In the genomic region with DNA sequence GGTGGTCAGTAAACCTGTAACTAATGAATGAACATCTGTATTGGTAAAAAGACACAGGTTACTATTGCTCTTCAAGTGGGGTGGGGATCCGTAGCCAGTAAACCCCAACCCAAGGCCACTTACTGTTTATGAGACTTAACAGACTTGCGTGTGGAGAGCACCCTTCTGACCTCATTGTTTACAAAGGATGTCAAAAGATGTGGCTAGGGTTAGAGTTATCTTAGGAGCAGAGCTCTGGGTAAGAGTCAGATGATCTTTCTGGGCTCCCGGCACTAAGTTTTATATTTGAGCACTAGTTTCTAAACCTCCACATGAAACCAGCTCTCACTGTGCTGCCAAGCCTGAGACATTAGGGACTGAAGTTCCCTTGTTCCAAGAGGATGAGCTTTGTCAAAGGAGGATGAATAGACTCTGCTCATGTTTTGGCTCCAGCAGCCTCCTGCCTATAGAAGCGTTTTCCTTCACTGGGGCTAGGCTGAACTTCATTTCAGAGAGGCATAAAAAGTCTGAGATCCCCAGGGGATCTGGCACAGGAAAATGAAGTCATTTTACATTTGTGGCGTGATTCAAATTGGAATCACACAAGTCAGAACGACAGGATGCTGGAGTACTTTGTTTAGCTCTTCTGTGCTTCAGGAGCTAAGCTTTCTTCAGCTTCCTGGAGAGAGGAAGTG, we compare ENCODE assay signal across 18 cellular contexts.
DNase-seq lines count a peak whose midpoint lies in the region; ATAC-seq and TF ChIP-seq lines count a peak whose summit lies in the region.
"Had no signal": no experiment of that assay in that cellular context is flagged by ENCODE, and none has a peak within 500 bp of the region (broad histone marks: within the 10 kb centered on the region; RNA-seq: fewer than 3 reads in every experiment).

No MANE protein-coding gene starts in this region.

- CTCF ChIA-PET in CD8-positive, alpha-beta T cell (lab: Charles Lee), result interaction anchor here (0.9 to 1.4 kb wide), 3 partner anchors 9 to 25 kb away, joined by 3 to 5 read pairs (median 3); no protein-coding TSS in a partner anchor

- H3K27ac ChIP-seq in CD8-positive, alpha-beta T cell (ENCODE audit: low read depth, low read length), result no peak overlapping the region
- H3K27ac ChIP-seq in HUES48 (ENCODE audit: low read depth, low read length), result peak overlapping the region; percentile 65
- H3K27ac ChIP-seq: prostate gland, SJSA1, vagina had no signal

- no peak overlapping the region for H3K9ac ChIP-seq in HUES48 (ENCODE audit: low read depth, low read length)

- no peaks in the 10 kb centered on the region for H3K9me3 Mint-ChIP-seq in CD8-positive, alpha-beta T cell
- H3K9me3 Mint-ChIP-seq in chondrocyte (ENCODE audit: low read depth) (no peaks in the 10 kb centered on the region), nephron (no peaks in the 10 kb centered on the region)
- H3K9me3 Mint-ChIP-seq: activated naive CD4-positive, alpha-beta T cell treated with anti-CD3 and anti-CD28 coated beads, Interleukin-2, amount 50 U/mL, for 24 hours had no signal

- H3K4me3 Mint-ChIP-seq in CD8-positive, alpha-beta T cell, result no peak overlapping the region
- H3K4me3 Mint-ChIP-seq in chondrocyte (ENCODE audit: unreplicated experiment) (no peak overlapping the region), nephron (no peak overlapping the region)
- H3K4me3 Mint-ChIP-seq: activated naive CD4-positive, alpha-beta T cell treated with anti-CD3 and anti-CD28 coated beads, Interleukin-2, amount 50 U/mL, for 24 hours; CD14-positive monocyte had no signal

- ATAC-seq in CD8-positive, alpha-beta T cell, result peak; percentile 48
- no peak for ATAC-seq in GM18517 (IDR thresholded peaks at IDR 0.05; ENCODE audit: unreplicated experiment)
- ATAC-seq: HepG2 had no signal

- H3K4me1 Mint-ChIP-seq in CD8-positive, alpha-beta T cell (ENCODE audit: low read depth), result peaks cover 46% of the 10 kb centered on the region
- H3K4me1 Mint-ChIP-seq in chondrocyte (ENCODE audit: low read depth), result peaks cover 34% of the 10 kb centered on the region
- peaks cover 16% of the 10 kb centered on the region for H3K4me1 Mint-ChIP-seq in nephron
- H3K4me1 Mint-ChIP-seq: CD14-positive monocyte had no signal

- H3K27me3 Mint-ChIP-seq in CD8-positive, alpha-beta T cell (ENCODE audit: low read depth), result no peaks in the 10 kb centered on the region
- H3K27me3 Mint-ChIP-seq in chondrocyte (ENCODE audit: low read depth), result no peaks in the 10 kb centered on the region
- no peaks in the 10 kb centered on the region for H3K27me3 Mint-ChIP-seq in nephron (ENCODE audit: low read depth)
- H3K27me3 Mint-ChIP-seq: activated naive CD4-positive, alpha-beta T cell treated with anti-CD3 and anti-CD28 coated beads, Interleukin-2, amount 50 U/mL, for 24 hours had no signal

- H3K27me3 ChIP-seq in CD8-positive, alpha-beta T cell (ENCODE audit: insufficient read depth, low read length), result no peaks in the 10 kb centered on the region
- H3K27me3 ChIP-seq in HUES48 (ENCODE audit: control insufficient read depth, insufficient read depth, low read length), result no peaks in the 10 kb centered on the region
- H3K27me3 ChIP-seq: SJSA1, vagina had no signal

- no peaks in the 10 kb centered on the region for H3K9me3 ChIP-seq in CD8-positive, alpha-beta T cell (ENCODE audit: low read length)
- H3K9me3 ChIP-seq in HUES48 (ENCODE audit: control insufficient read depth, insufficient read depth, low read length), result no peaks in the 10 kb centered on the region
- H3K9me3 ChIP-seq: HAP-1, prostate gland, SJSA1, vagina had no signal

- no peak overlapping the region for H3K27ac Mint-ChIP-seq in CD8-positive, alpha-beta T cell
- H3K27ac Mint-ChIP-seq in chondrocyte (ENCODE audit: unreplicated experiment), result peak overlapping the region; percentile 34
- peak overlapping the region; percentile 13 to 82 (median 34) for H3K27ac Mint-ChIP-seq in nephron
- H3K27ac Mint-ChIP-seq: activated naive CD4-positive, alpha-beta T cell treated with anti-CD3 and anti-CD28 coated beads, Interleukin-2, amount 50 U/mL, for 24 hours; CD14-positive monocyte had no signal

- DNase-seq in CD8-positive, alpha-beta T cell, result no peak
- DNase-seq in chondrocyte (ENCODE audit: low spot score), result no peak
- DNase-seq in RPMI8226, result no peak
- DNase-seq in mucosa of gallbladder (ENCODE audit: low spot score), result no peak
- DNase-seq: central memory CD4-positive, alpha-beta T cell; DND-41; MV-4-11; NK-92 treated with Interleukin-12 subunit alpha and Interleukin-12 subunit beta, amount 100 ng/mL, for 24 hours had no signal

- no peaks in the 10 kb centered on the region for H3K36me3 Mint-ChIP-seq in CD8-positive, alpha-beta T cell
- H3K36me3 Mint-ChIP-seq in chondrocyte (ENCODE audit: low read depth) (no peaks in the 10 kb centered on the region), nephron (ENCODE audit: low read depth) (no peaks in the 10 kb centered on the region)
- H3K36me3 Mint-ChIP-seq: activated naive CD4-positive, alpha-beta T cell treated with anti-CD3 and anti-CD28 coated beads, Interleukin-2, amount 50 U/mL, for 24 hours; CD14-positive monocyte had no signal

- peaks cover 28% of the 10 kb centered on the region for H3K4me1 ChIP-seq in CD8-positive, alpha-beta T cell (ENCODE audit: insufficient read depth, low read length)
- H3K4me1 ChIP-seq in HUES48 (ENCODE audit: control insufficient read depth, insufficient read depth, low read length), result peaks cover 19% of the 10 kb centered on the region
- H3K4me1 ChIP-seq: HAP-1, prostate gland had no signal

- intact Hi-C loops in CD8-positive, alpha-beta T cell (cut with DNase I, micrococcal nuclease), result loop anchor here in 1 of 2 experiments (10.0 kb wide), 1 partner anchor 139 kb away; no protein-coding TSS in a partner anchor

- TF ChIP-seq CTCF in CD8-positive, alpha-beta T cell (IDR thresholded peaks at IDR 0.05), result no peak
- TF ChIP-seq CTCF in chondrocyte (IDR thresholded peaks at IDR 0.05) (no peak), nephron (IDR thresholded peaks at IDR 0.05; ENCODE audit: unreplicated experiment in 3 of 3) (no peak)

- no peaks in the 10 kb centered on the region for H3K36me3 ChIP-seq in CD8-positive, alpha-beta T cell (ENCODE audit: insufficient read depth, low read length)
- H3K36me3 ChIP-seq in HUES48 (ENCODE audit: control insufficient read depth, insufficient read depth, low read length), result no peaks in the 10 kb centered on the region
- H3K36me3 ChIP-seq: HAP-1, prostate gland, SJSA1, vagina had no signal

- H3K4me3 ChIP-seq in CD8-positive, alpha-beta T cell (ENCODE audit: low read depth, low read length), result no peak overlapping the region
- no peak overlapping the region for H3K4me3 ChIP-seq in HUES48 (ENCODE audit: low read depth, low read length)
- H3K4me3 ChIP-seq: HAP-1, prostate gland, SJSA1, vagina had no signal

- POLR2A ChIA-PET in CD8-positive, alpha-beta T cell (lab: Charles Lee), result interaction anchor here (0.9 to 1.1 kb wide), 4 partner anchors 11 to 44 kb away, joined by 3 to 5 read pairs (median 3); no protein-coding TSS in a partner anchor
